13 cellular contexts compared by ENCODE assay signal in the genomic region with DNA sequence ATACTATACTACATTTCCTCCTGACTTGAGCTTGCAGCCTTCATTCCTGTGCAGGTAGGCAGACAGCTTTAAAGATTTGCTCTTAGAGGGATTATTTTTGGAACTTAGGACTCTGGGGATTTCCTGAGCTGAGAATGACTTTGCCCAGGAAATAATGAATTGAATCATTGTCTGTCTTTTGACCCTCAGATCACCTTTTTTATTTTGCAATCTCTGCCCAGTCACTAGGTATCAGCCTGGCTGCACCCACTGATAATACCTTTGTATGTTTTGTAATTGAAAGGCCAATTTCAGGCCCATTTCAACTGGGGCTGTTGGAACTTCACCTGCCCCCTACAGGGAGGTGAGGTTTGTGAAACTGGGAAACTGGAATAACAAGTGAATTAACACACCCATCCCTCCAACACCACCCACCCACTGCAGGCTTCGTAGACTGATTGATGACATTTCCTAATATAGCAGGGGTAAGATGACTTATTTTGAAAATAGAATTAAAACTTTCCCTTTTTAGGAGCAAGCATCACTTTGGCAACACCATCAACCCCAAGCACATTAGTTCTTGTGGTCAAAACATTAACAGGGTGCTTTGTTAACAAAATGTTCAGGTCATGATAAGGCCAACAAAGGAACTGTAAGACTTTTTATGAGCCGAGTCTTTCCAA.
DNase-seq lines count a peak whose midpoint lies in the region; ATAC-seq and TF ChIP-seq lines count a peak whose summit lies in the region.
"Had no signal": no experiment of that assay in that cellular context is flagged by ENCODE, and none has a peak within 500 bp of the region (broad histone marks: within the 10 kb centered on the region; RNA-seq: fewer than 3 reads in every experiment).

No MANE protein-coding gene starts in this region.

- no peaks in the 10 kb centered on the region for H3F3A ChIP-seq in Loucy (ENCODE audit: low read depth)

- H3K4me2 ChIP-seq in Loucy (ENCODE audit: low read depth, low read length, poor library complexity, severe bottlenecking) = no peak overlapping the region

- H2AFZ ChIP-seq in Loucy (ENCODE audit: low read length) = no peak overlapping the region

- H3K36me3 ChIP-seq in Loucy (ENCODE audit: insufficient read depth, low read length) (no peaks in the 10 kb centered on the region), esophagus squamous epithelium (no peaks in the 10 kb centered on the region)
- H3K36me3 ChIP-seq: left ventricle myocardium inferior had no signal

- no peak overlapping the region for H3K9ac ChIP-seq in Loucy (ENCODE audit: low read depth, low read length, poor library complexity, severe bottlenecking)

- DNase-seq in esophagus squamous epithelium (lab: John Stamatoyannopoulos, UW) (no peak), retinal pigment epithelial cell (ENCODE audit: low read depth) (no peak), GF-D8 (lab: John Stamatoyannopoulos, UW) (no peak), Right ventricle myocardium inferior (ENCODE audit: missing footprints) (no peak)
- DNase-seq in stimulated activated CD4-positive, alpha-beta T cell treated with anti-CD3 and anti-CD28 coated beads, Interleukin-15, amount 100 ng/mL, for 24 hours = no peak
- DNase-seq: left ventricle myocardium inferior; NCI-H1417 treated with DMSO at 0.1 percent for 48 hours; stimulated activated CD4-positive, alpha-beta T cell treated with anti-CD3 and anti-CD28 coated beads, Interleukin-2, amount 100 ng/mL, for 48 hours; stimulated activated naive CD8-positive, alpha-beta T cell treated with anti-CD3 and anti-CD28 coated beads, Interleukin-15, Interleukin-2, amounts not matched to agents 100 U/mL and 50 U/mL, for 24 hours had no signal

- no peaks in the 10 kb centered on the region for H3K27me3 ChIP-seq in Loucy (ENCODE audit: insufficient read depth, low read length, poor library complexity, severe bottlenecking)
- H3K27me3 ChIP-seq in esophagus squamous epithelium = no peaks in the 10 kb centered on the region

- peak; percentile 20; the same call in 1 of the 2 replicates for TF ChIP-seq CTCF in Loucy (conservative IDR thresholded peaks at IDR 0.05; ENCODE audit: low read length)
- TF ChIP-seq CTCF in esophagus squamous epithelium (IDR thresholded peaks at IDR 0.05) = no peak
- peak; percentile 18 for TF ChIP-seq CTCF in retinal pigment epithelial cell (conservative IDR thresholded peaks at IDR 0.05; ENCODE audit: low read depth, low read length)

- H3K79me2 ChIP-seq in Loucy (ENCODE audit: insufficient read depth, low read length) = no peaks in the 10 kb centered on the region

- no peaks in the 10 kb centered on the region for H3K9me2 ChIP-seq in Loucy (replicated peaks; ENCODE audit: low read depth, low read length)

- no peaks in the 10 kb centered on the region for H4K20me1 ChIP-seq in Loucy (ENCODE audit: insufficient read depth, low read length, poor library complexity, severe bottlenecking)

- H3K4me3 ChIP-seq in Loucy (ENCODE audit: low read length, poor library complexity, severe bottlenecking) (no peak overlapping the region), esophagus squamous epithelium (no peak overlapping the region), retinal pigment epithelial cell (ENCODE audit: low read length) (no peak overlapping the region)
- H3K4me3 ChIP-seq: left ventricle myocardium inferior had no signal

- ATAC-seq in GM21723 (IDR thresholded peaks at IDR 0.05; ENCODE audit: unreplicated experiment) = peak; percentile 46
- no peak for ATAC-seq in HG03095 (IDR thresholded peaks at IDR 0.05; ENCODE audit: unreplicated experiment)
- ATAC-seq in Right ventricle myocardium inferior = no peak
- ATAC-seq: activated T-helper 17 cell treated with anti-CD3 and anti-CD28 coated beads, Interleukin-2, amount 50 U/mL, for 72 hours; stimulated activated naive CD8-positive, alpha-beta T cell treated with anti-CD3 and anti-CD28 coated beads, Interleukin-15, Interleukin-2, amounts not matched to agents 100 U/mL and 50 U/mL, for 24 hours had no signal

- H3K4me1 ChIP-seq in Loucy (ENCODE audit: insufficient read depth, low read length, poor library complexity, severe bottlenecking) (peaks cover 2% of the 10 kb centered on the region), esophagus squamous epithelium (peaks cover 0 to 37% (median 0%) of the 10 kb centered on the region in 3 donors)
- H3K4me1 ChIP-seq: left ventricle myocardium inferior had no signal

- WGBS in esophagus squamous epithelium, 2 donors = 42 to 56% methylated on average over 2 of the region's 2 CpGs

- H3K9me3 ChIP-seq in Loucy (ENCODE audit: insufficient read depth, low read depth, low read length) = no peaks in the 10 kb centered on the region
- no peaks in the 10 kb centered on the region for H3K9me3 ChIP-seq in esophagus squamous epithelium
- H3K9me3 ChIP-seq: left ventricle myocardium inferior had no signal

- no peak for TF ChIP-seq POLR2A in esophagus squamous epithelium (IDR thresholded peaks at IDR 0.05)

- H3K27ac ChIP-seq in esophagus squamous epithelium = peak overlapping the region in 3 of 4 donors; percentile 43 to 54 (median 48)
- H3K27ac ChIP-seq: left ventricle myocardium inferior had no signal

- intact Hi-C loops in esophagus squamous epithelium (cut with DNase I) (no loop called here), Right ventricle myocardium inferior (cut with DNase I) (no loop called here)

Comparison
In these comparisons a context has a peak if more than half of its experiments do, and no peak if none do; other contexts are left out.
1. CTCF ChIP-seq: peak in Loucy (single experiment) and retinal pigment epithelial cell (single experiment); none in esophagus squamous epithelium (0 of 6).